In the genomic region with DNA sequence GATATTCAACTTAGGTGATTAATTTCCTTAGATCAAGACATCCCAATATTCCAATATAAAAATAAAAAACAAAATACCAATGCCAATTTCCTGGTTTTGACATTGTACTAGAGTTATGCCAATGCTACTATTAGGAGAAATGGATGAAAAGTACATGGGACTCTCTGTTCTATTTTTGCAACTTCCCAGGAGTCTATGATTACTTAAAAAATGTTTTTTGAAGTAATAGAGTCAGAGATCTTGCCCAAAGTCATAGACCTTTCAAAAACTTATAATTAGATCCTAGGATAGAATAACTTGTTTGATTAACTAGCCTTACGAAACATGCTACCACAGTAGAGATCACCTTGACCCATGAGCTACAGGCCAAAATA, we compare ENCODE assay signal across 18 cellular contexts.
A peak's percentile ranks its signal among the peaks of the same experiment; 100 is the strongest.
DNase-seq lines count a peak whose midpoint lies in the region; ATAC-seq and TF ChIP-seq lines count a peak whose summit lies in the region.
"Had no signal": no experiment of that assay in that cellular context is flagged by ENCODE, and none has a peak within 500 bp of the region (broad histone marks: within the 10 kb centered on the region; RNA-seq: fewer than 3 reads in every experiment).

No MANE protein-coding gene starts in this region.

- CTCF ChIA-PET in mammary epithelial cell (lab: Charles Lee; ENCODE audit: low non-redundant PET): no interaction called here

- no peaks in the 10 kb centered on the region for H3K36me3 ChIP-seq in RWPE2 (ENCODE audit: low read depth)
- no peaks in the 10 kb centered on the region for H3K36me3 ChIP-seq in mammary epithelial cell (ENCODE audit: insufficient read depth, low read length)
- H3K36me3 ChIP-seq in esophagus squamous epithelium: no peaks in the 10 kb centered on the region
- H3K36me3 ChIP-seq in gastrocnemius medialis: no peaks in the 10 kb centered on the region
- no peaks in the 10 kb centered on the region for H3K36me3 ChIP-seq in smooth muscle cell (ENCODE audit: low read depth)
- H3K36me3 ChIP-seq: BLaER1 had no signal

- H2AFZ ChIP-seq in mammary epithelial cell (ENCODE audit: low read depth, low read length) (no peak overlapping the region), smooth muscle cell (ENCODE audit: low read depth) (no peak overlapping the region)
- H2AFZ ChIP-seq: GM23248 had no signal

- dilution Hi-C loops in mammary epithelial cell (cut with HindIII; ENCODE audit: low sequenced_read_pairs): no loop called here

- H3K9ac ChIP-seq in mammary epithelial cell (ENCODE audit: insufficient read depth, low read length) (no peak overlapping the region), smooth muscle cell (ENCODE audit: low read depth) (no peak overlapping the region)
- H3K9ac ChIP-seq: BLaER1, GM23248 had no signal

- H3K4me1 ChIP-seq in RWPE2 (ENCODE audit: insufficient read depth, poor library complexity, severe bottlenecking): peaks cover 43% of the 10 kb centered on the region
- peaks cover 27% of the 10 kb centered on the region for H3K4me1 ChIP-seq in mammary epithelial cell (ENCODE audit: insufficient read depth, low read length)
- peaks cover 0 to 52% (median 6%) of the 10 kb centered on the region in 3 donors for H3K4me1 ChIP-seq in esophagus squamous epithelium
- H3K4me1 ChIP-seq in gastrocnemius medialis: no peaks in the 10 kb centered on the region
- no peaks in the 10 kb centered on the region for H3K4me1 ChIP-seq in smooth muscle cell (ENCODE audit: low read depth)
- H3K4me1 ChIP-seq in right cardiac atrium (ENCODE audit: control insufficient read depth, insufficient read depth, low read length): peaks cover 1% of the 10 kb centered on the region
- H3K4me1 ChIP-seq: BLaER1, Caco-2 had no signal

- H3K27ac ChIP-seq in RWPE2 (ENCODE audit: poor library complexity, severe bottlenecking): peak overlapping the region; percentile 71
- peak overlapping the region; percentile 72 for H3K27ac ChIP-seq in mammary epithelial cell (ENCODE audit: insufficient read depth, low read depth, low read length)
- H3K27ac ChIP-seq in esophagus squamous epithelium: peak overlapping the region; percentile 68 to 80 (median 77)
- peak overlapping the region; percentile 7 to 76 (median 34) for H3K27ac ChIP-seq in gastrocnemius medialis
- H3K27ac ChIP-seq in smooth muscle cell (ENCODE audit: low read depth): no peak overlapping the region
- H3K27ac ChIP-seq in right cardiac atrium (ENCODE audit: low read length): no peak overlapping the region
- H3K27ac ChIP-seq: 22Rv1, BLaER1, GM23248 had no signal

- H3K79me2 ChIP-seq in mammary epithelial cell (ENCODE audit: insufficient read depth, low read length): no peaks in the 10 kb centered on the region
- H3K79me2 ChIP-seq in smooth muscle cell (ENCODE audit: low read depth): no peaks in the 10 kb centered on the region

- no peak for ATAC-seq in RWPE2 (ENCODE audit: low read depth)
- ATAC-seq in gastrocnemius medialis: peak in 1 of 2 donors; percentile 43
- ATAC-seq in GM21619 (IDR thresholded peaks at IDR 0.05; ENCODE audit: unreplicated experiment): no peak
- ATAC-seq in HG02970 (IDR thresholded peaks at IDR 0.05; ENCODE audit: low FRiP score, unreplicated experiment): no peak
- ATAC-seq in right cardiac atrium: no peak
- ATAC-seq: HepG2 had no signal

- H3K4me2 ChIP-seq in mammary epithelial cell (ENCODE audit: insufficient read depth, low read depth, low read length): no peak overlapping the region
- H3K4me2 ChIP-seq in smooth muscle cell: no peak overlapping the region
- H3K4me2 ChIP-seq: BLaER1 had no signal

- WGBS in mammary epithelial cell (ENCODE audit: low coverage, missing lambda C conversion rate): 88% methylated on average over 1 of the region's 1 CpG
- WGBS in esophagus squamous epithelium, 2 donors: 91 to 93% methylated on average over 1 of the region's 1 CpG
- WGBS in smooth muscle cell (ENCODE audit: low lambda C conversion rate): 84% methylated on average over 1 of the region's 1 CpG
- 96% methylated on average over 1 of the region's 1 CpG for WGBS in right cardiac atrium

- H4K20me1 ChIP-seq in mammary epithelial cell (ENCODE audit: insufficient read depth, low read length) (no peaks in the 10 kb centered on the region), smooth muscle cell (ENCODE audit: low read depth) (no peaks in the 10 kb centered on the region)
- H4K20me1 ChIP-seq: BLaER1 had no signal

- no peaks in the 10 kb centered on the region for H3K9me3 ChIP-seq in RWPE2 (ENCODE audit: severe bottlenecking)
- H3K9me3 ChIP-seq in mammary epithelial cell (replicated peaks; ENCODE audit: insufficient read depth, low read length): no peaks in the 10 kb centered on the region
- no peaks in the 10 kb centered on the region for H3K9me3 ChIP-seq in esophagus squamous epithelium
- no peaks in the 10 kb centered on the region for H3K9me3 ChIP-seq in gastrocnemius medialis
- no peaks in the 10 kb centered on the region for H3K9me3 ChIP-seq in smooth muscle cell (replicated peaks; ENCODE audit: low read depth)
- no peaks in the 10 kb centered on the region for H3K9me3 ChIP-seq in right cardiac atrium (ENCODE audit: control insufficient read depth, low read length)
- H3K9me3 ChIP-seq: BLaER1, Caco-2 had no signal

- no peak overlapping the region for H3K4me3 ChIP-seq in RWPE2 (ENCODE audit: severe bottlenecking)
- no peak overlapping the region for H3K4me3 ChIP-seq in mammary epithelial cell (replicated peaks in 1 of 3; ENCODE audit: insufficient read depth in 1 of 3, low read depth in 2 of 3, low read length in 3 of 3)
- no peak overlapping the region for H3K4me3 ChIP-seq in esophagus squamous epithelium
- H3K4me3 ChIP-seq in gastrocnemius medialis: no peak overlapping the region
- H3K4me3 ChIP-seq in smooth muscle cell: no peak overlapping the region
- H3K4me3 ChIP-seq in right cardiac atrium (ENCODE audit: low read length): no peak overlapping the region
- H3K4me3 ChIP-seq: BLaER1, GM23248 had no signal

- in situ Hi-C loops in mammary epithelial cell (cut with MboI; ENCODE audit: low sequenced_read_pairs in 2 of 2) (loop anchor here in 1 of 2 donors (5.0 kb wide), 1 partner anchor 75 kb away; the partner anchor contains the start of gene MAOA), gastrocnemius medialis (cut with MboI; ENCODE audit: low sequenced_read_pairs in 4 of 4) (no loop called here)

- BruUV-seq in mammary epithelial cell (replicated peaks; lab: Mats Ljungman, UMichigan): no TSS peak

- H3K27me3 ChIP-seq in RWPE2 (ENCODE audit: insufficient read depth, poor library complexity, severe bottlenecking) (no peaks in the 10 kb centered on the region), mammary epithelial cell (ENCODE audit: insufficient read depth, low read length) (no peaks in the 10 kb centered on the region), esophagus squamous epithelium (no peaks in the 10 kb centered on the region), gastrocnemius medialis (no peaks in the 10 kb centered on the region), smooth muscle cell (ENCODE audit: low read depth) (no peaks in the 10 kb centered on the region), right cardiac atrium (ENCODE audit: control insufficient read depth, insufficient read depth) (no peaks in the 10 kb centered on the region)

- no peak for DNase-seq in RWPE2 (ENCODE audit: low spot score)
- DNase-seq in mammary epithelial cell: no peak
- DNase-seq in esophagus squamous epithelium (lab: John Stamatoyannopoulos, UW): no peak
- no peak for DNase-seq in gastrocnemius medialis
- DNase-seq in smooth muscle cell (lab: John Stamatoyannopoulos, UW; ENCODE audit: unreplicated experiment): no peak
- DNase-seq in right cardiac atrium: no peak
- DNase-seq: AML-193; Caco-2; CD8-positive, alpha-beta memory T cell; DMS53; GF-D8; GM23248; H7 had no signal

- H3F3A ChIP-seq in smooth muscle cell (ENCODE audit: low read depth): no peaks in the 10 kb centered on the region

- intact Hi-C loops in mammary epithelial cell (cut with micrococcal nuclease) (loop anchor here (5.0 kb wide), 1 partner anchor 50 kb away; no protein-coding TSS in a partner anchor), esophagus squamous epithelium (cut with DNase I) (no loop called here), gastrocnemius medialis (cut with DNase I; ENCODE audit: low total_unique reads) (no loop called here), right cardiac atrium (cut with DNase I) (no loop called here)

- TF ChIP-seq POLR2A in esophagus squamous epithelium (IDR thresholded peaks at IDR 0.05) (no peak), gastrocnemius medialis (IDR thresholded peaks at IDR 0.05) (no peak)

- no peak for TF ChIP-seq CTCF in RWPE2 (IDR thresholded peaks at IDR 0.05; ENCODE audit: poor library complexity, severe bottlenecking)
- no peak for TF ChIP-seq CTCF in mammary epithelial cell (conservative IDR thresholded peaks at IDR 0.05 in 1 of 2, IDR thresholded peaks at IDR 0.05 in 1 of 2; ENCODE audit: extremely low read depth in 1 of 2, insufficient read depth in 1 of 2, low read depth in 1 of 2, low read length in 2 of 2)
- no peak for TF ChIP-seq CTCF in esophagus squamous epithelium (IDR thresholded peaks at IDR 0.05)
- TF ChIP-seq CTCF in gastrocnemius medialis (IDR thresholded peaks at IDR 0.05 in 4 of 5, conservative IDR thresholded peaks at IDR 0.05 in 1 of 5): no peak
- TF ChIP-seq CTCF in smooth muscle cell (IDR thresholded peaks at IDR 0.05; ENCODE audit: borderline replicate concordance, insufficient read depth, poor library complexity, severe bottlenecking): no peak

Comparison
In these comparisons a context has a peak if more than half of its experiments do, and no peak if none do; other contexts are left out.
1. H3K27ac ChIP-seq: peak in RWPE2 (single experiment), mammary epithelial cell (single experiment), esophagus squamous epithelium (4 of 4) and gastrocnemius medialis (4 of 4); none in smooth muscle cell (single experiment) and right cardiac atrium (single experiment).